ENCODE assay signal across 18 cellular contexts in the genomic region with DNA sequence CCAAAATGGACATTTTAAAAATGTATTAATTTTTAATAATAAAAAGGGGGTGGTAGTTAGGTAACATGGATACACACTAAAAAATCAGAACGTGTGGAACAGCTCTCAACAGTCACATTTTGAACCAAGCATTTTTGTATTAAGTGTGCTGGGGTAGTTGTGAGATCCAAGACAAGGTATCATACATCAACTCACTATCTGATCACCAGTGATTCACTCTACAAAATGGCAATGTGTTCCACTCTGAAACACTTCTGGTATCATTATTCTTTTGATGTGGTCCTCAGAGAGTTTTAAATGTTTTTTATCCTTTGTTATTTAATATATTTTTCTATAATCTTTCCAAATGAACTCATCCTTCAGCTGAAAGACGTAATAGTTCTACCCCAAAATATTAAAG. TPM values are rescaled to one million over a fixed set of nuclear protein-coding genes. Genes with fewer than 3 reads are reported as not detected.
DNase-seq lines count a peak whose midpoint lies in the region; ATAC-seq lines count a peak whose summit lies in the region.
"Had no signal": no experiment of that assay in that cellular context is flagged by ENCODE, and none has a peak within 500 bp of the region (broad histone marks: within the 10 kb centered on the region; RNA-seq: fewer than 3 reads in every experiment).

No MANE protein-coding gene starts in this region.

- intact Hi-C loops in activated CD4-positive, alpha-beta T cell treated with anti-CD3 and anti-CD28 coated beads for 36 hours (cut with DNase I, micrococcal nuclease): no loop called here

- H3K27ac Mint-ChIP-seq in activated CD4-positive, alpha-beta T cell treated with anti-CD3 and anti-CD28 coated beads for 36 hours: no peak overlapping the region
- no peak overlapping the region for H3K27ac Mint-ChIP-seq in activated naive CD8-positive, alpha-beta T cell treated with anti-CD3 and anti-CD28 coated beads, Interleukin-2, amount 50 U/mL, for 24 hours
- no peak overlapping the region for H3K27ac Mint-ChIP-seq in activated naive CD8-positive, alpha-beta T cell treated with anti-CD3 and anti-CD28 coated beads for 36 hours
- H3K27ac Mint-ChIP-seq in CD4-positive, CD25-positive, alpha-beta regulatory T cell: no peak overlapping the region
- H3K27ac Mint-ChIP-seq: CD4-positive, alpha-beta T cell; CD8-positive, alpha-beta T cell had no signal

- H3K4me3 ChIP-seq in CD4-positive, CD25-positive, alpha-beta regulatory T cell (ENCODE audit: low read depth, low read length): no peak overlapping the region
- H3K4me3 ChIP-seq: BLaER1 had no signal

- POLR2A ChIA-PET in activated CD4-positive, alpha-beta T cell treated with anti-CD3 and anti-CD28 coated beads for 36 hours (lab: Charles Lee): no interaction called here

- no peaks in the 10 kb centered on the region for H3K9me3 Mint-ChIP-seq in activated CD4-positive, alpha-beta T cell treated with anti-CD3 and anti-CD28 coated beads for 36 hours (ENCODE audit: low read depth)
- no peaks in the 10 kb centered on the region for H3K9me3 Mint-ChIP-seq in activated naive CD8-positive, alpha-beta T cell treated with anti-CD3 and anti-CD28 coated beads, Interleukin-2, amount 50 U/mL, for 24 hours
- H3K9me3 Mint-ChIP-seq in activated naive CD8-positive, alpha-beta T cell treated with anti-CD3 and anti-CD28 coated beads for 36 hours: no peaks in the 10 kb centered on the region
- no peaks in the 10 kb centered on the region for H3K9me3 Mint-ChIP-seq in CD4-positive, CD25-positive, alpha-beta regulatory T cell
- H3K9me3 Mint-ChIP-seq: CD14-positive monocyte; CD4-positive, alpha-beta T cell; CD8-positive, alpha-beta T cell had no signal

- peaks cover 21% of the 10 kb centered on the region for H3K36me3 Mint-ChIP-seq in activated CD4-positive, alpha-beta T cell treated with anti-CD3 and anti-CD28 coated beads for 36 hours (ENCODE audit: low read depth)
- peaks cover 29% of the 10 kb centered on the region for H3K36me3 Mint-ChIP-seq in activated naive CD8-positive, alpha-beta T cell treated with anti-CD3 and anti-CD28 coated beads, Interleukin-2, amount 50 U/mL, for 24 hours (ENCODE audit: low read depth)
- H3K36me3 Mint-ChIP-seq in activated naive CD8-positive, alpha-beta T cell treated with anti-CD3 and anti-CD28 coated beads for 36 hours: peaks cover 12% of the 10 kb centered on the region
- H3K36me3 Mint-ChIP-seq in CD4-positive, CD25-positive, alpha-beta regulatory T cell: peaks cover 30% of the 10 kb centered on the region

- no peaks in the 10 kb centered on the region for H3K9me3 ChIP-seq in CD4-positive, CD25-positive, alpha-beta regulatory T cell (ENCODE audit: control insufficient read depth in 2 of 2, low read length in 2 of 2)
- H3K9me3 ChIP-seq: BE2C, BLaER1, Caco-2 had no signal

- peaks cover 45% of the 10 kb centered on the region for H3K36me3 ChIP-seq in CD4-positive, CD25-positive, alpha-beta regulatory T cell (ENCODE audit: control insufficient read depth, insufficient read depth, low read length)
- H3K36me3 ChIP-seq: BE2C had no signal

- CTCF ChIA-PET in activated CD4-positive, alpha-beta T cell treated with anti-CD3 and anti-CD28 coated beads for 36 hours (lab: Charles Lee): no interaction called here

- no peak overlapping the region for H3K4me3 Mint-ChIP-seq in activated CD4-positive, alpha-beta T cell treated with anti-CD3 and anti-CD28 coated beads for 36 hours
- no peak overlapping the region for H3K4me3 Mint-ChIP-seq in activated naive CD8-positive, alpha-beta T cell treated with anti-CD3 and anti-CD28 coated beads, Interleukin-2, amount 50 U/mL, for 24 hours
- H3K4me3 Mint-ChIP-seq in activated naive CD8-positive, alpha-beta T cell treated with anti-CD3 and anti-CD28 coated beads for 36 hours: no peak overlapping the region
- no peak overlapping the region for H3K4me3 Mint-ChIP-seq in CD4-positive, CD25-positive, alpha-beta regulatory T cell
- H3K4me3 Mint-ChIP-seq: CD14-positive monocyte; CD4-positive, alpha-beta T cell; CD8-positive, alpha-beta T cell had no signal

- peak overlapping the region; percentile 33 for H3K27ac ChIP-seq in CD4-positive, CD25-positive, alpha-beta regulatory T cell (ENCODE audit: insufficient read depth, low read length, poor library complexity, severe bottlenecking)
- H3K27ac ChIP-seq: BLaER1 had no signal

- H3K27me3 Mint-ChIP-seq in activated CD4-positive, alpha-beta T cell treated with anti-CD3 and anti-CD28 coated beads for 36 hours: no peaks in the 10 kb centered on the region
- no peaks in the 10 kb centered on the region for H3K27me3 Mint-ChIP-seq in activated naive CD8-positive, alpha-beta T cell treated with anti-CD3 and anti-CD28 coated beads, Interleukin-2, amount 50 U/mL, for 24 hours
- H3K27me3 Mint-ChIP-seq in activated naive CD8-positive, alpha-beta T cell treated with anti-CD3 and anti-CD28 coated beads for 36 hours: no peaks in the 10 kb centered on the region
- H3K27me3 Mint-ChIP-seq in CD4-positive, CD25-positive, alpha-beta regulatory T cell: peaks cover 2% of the 10 kb centered on the region
- H3K27me3 Mint-ChIP-seq: CD4-positive, alpha-beta T cell had no signal

- no peak for DNase-seq in activated CD4-positive, alpha-beta T cell treated with anti-CD3 and anti-CD28 coated beads for 36 hours
- DNase-seq in activated CD4-positive, alpha-beta T cell treated with anti-CD3 and anti-CD28 coated beads, Interleukin-2, amount 50 U/mL, for 1 hour: no peak
- no peak for DNase-seq in activated naive CD8-positive, alpha-beta T cell treated with anti-CD3 and anti-CD28 coated beads, Interleukin-2, amount 50 U/mL, for 24 hours
- DNase-seq in activated naive CD8-positive, alpha-beta T cell treated with anti-CD3 and anti-CD28 coated beads for 36 hours: no peak
- no peak for DNase-seq in CD4-positive, CD25-positive, alpha-beta regulatory T cell
- DNase-seq in SIG-M5 treated with dmso at 0.1 percent for 504 hours (lab: John Stamatoyannopoulos, UW; ENCODE audit: unreplicated experiment): no peak
- DNase-seq: 8988T; ACHN; BE2C; C1 segment of cervical spinal cord; Caco-2; Calu3; CD4-positive, alpha-beta T cell; CD8-positive, alpha-beta T cell; DMS79 treated with DMSO at 0.1 percent for 48 hours; GF-D8 had no signal

- H3K4me1 ChIP-seq in CD4-positive, CD25-positive, alpha-beta regulatory T cell (ENCODE audit: control insufficient read depth, insufficient read depth, low read length, poor library complexity, severe bottlenecking): peaks cover 21% of the 10 kb centered on the region
- H3K4me1 ChIP-seq: BE2C, Caco-2 had no signal

- H3K4me1 Mint-ChIP-seq in activated CD4-positive, alpha-beta T cell treated with anti-CD3 and anti-CD28 coated beads for 36 hours: peaks cover 28% of the 10 kb centered on the region
- H3K4me1 Mint-ChIP-seq in activated naive CD8-positive, alpha-beta T cell treated with anti-CD3 and anti-CD28 coated beads, Interleukin-2, amount 50 U/mL, for 24 hours: peaks cover 32% of the 10 kb centered on the region
- H3K4me1 Mint-ChIP-seq in activated naive CD8-positive, alpha-beta T cell treated with anti-CD3 and anti-CD28 coated beads for 36 hours: peaks cover 30% of the 10 kb centered on the region
- H3K4me1 Mint-ChIP-seq in CD4-positive, CD25-positive, alpha-beta regulatory T cell: peaks cover 19 to 43% (median 36%) of the 10 kb centered on the region in 4 donors

- H3K27me3 ChIP-seq in CD4-positive, CD25-positive, alpha-beta regulatory T cell (ENCODE audit: control insufficient read depth, insufficient read depth, low read length): no peaks in the 10 kb centered on the region
- H3K27me3 ChIP-seq: BE2C, BLaER1 had no signal

- ATAC-seq in activated CD4-positive, alpha-beta T cell treated with anti-CD3 and anti-CD28 coated beads for 36 hours: peak; percentile 49
- ATAC-seq in activated naive CD8-positive, alpha-beta T cell treated with anti-CD3 and anti-CD28 coated beads, Interleukin-2, amount 50 U/mL, for 24 hours: peak; percentile 59
- ATAC-seq in CD4-positive, CD25-positive, alpha-beta regulatory T cell (ENCODE audit: low read depth in 2 of 2): no peak
- ATAC-seq: CD8-positive, alpha-beta T cell had no signal

RNA-seq across cellular contexts. Expression of gene HACL1, which starts 5.4 kb away (rescaled TPM):
- 10 to 100 TPM; 22.3 to 23.2 TPM for total RNA-seq in activated CD4-positive, alpha-beta T cell treated with anti-CD3 and anti-CD28 coated beads for 36 hours
- 10 to 100 TPM; 23.0 to 23.3 TPM for total RNA-seq in activated naive CD8-positive, alpha-beta T cell treated with anti-CD3 and anti-CD28 coated beads for 36 hours
- total RNA-seq in CD4-positive, CD25-positive, alpha-beta regulatory T cell: 35.8 TPM
- 10 to 100 TPM; 35.8 to 44.8 (median 39.1) TPM for polyA plus RNA-seq in CD4-positive, CD25-positive, alpha-beta regulatory T cell

RNA-seq across cellular contexts. Expression of gene BTD, which starts 5.6 kb away (rescaled TPM):
- 1 to 10 TPM; 3.8 to 4.4 TPM for total RNA-seq in activated CD4-positive, alpha-beta T cell treated with anti-CD3 and anti-CD28 coated beads for 36 hours
- total RNA-seq in activated naive CD8-positive, alpha-beta T cell treated with anti-CD3 and anti-CD28 coated beads for 36 hours: 1 to 10 TPM; 2.2 to 2.7 TPM
- 22.7 TPM for total RNA-seq in CD4-positive, CD25-positive, alpha-beta regulatory T cell
- polyA plus RNA-seq in CD4-positive, CD25-positive, alpha-beta regulatory T cell: 10 to 100 TPM; 27.6 to 35.8 (median 33.4) TPM

Comparison
In these comparisons a context has a peak if more than half of its experiments do, and no peak if none do; other contexts are left out.
1. ATAC-seq: peak in activated CD4-positive, alpha-beta T cell treated with anti-CD3 and anti-CD28 coated beads for 36 hours (single experiment) and activated naive CD8-positive, alpha-beta T cell treated with anti-CD3 and anti-CD28 coated beads, Interleukin-2, amount 50 U/mL, for 24 hours (single experiment); none in CD4-positive, CD25-positive, alpha-beta regulatory T cell (0 of 2).